Comparison of ENCODE assay signal across 20 cellular contexts in the genomic region with DNA sequence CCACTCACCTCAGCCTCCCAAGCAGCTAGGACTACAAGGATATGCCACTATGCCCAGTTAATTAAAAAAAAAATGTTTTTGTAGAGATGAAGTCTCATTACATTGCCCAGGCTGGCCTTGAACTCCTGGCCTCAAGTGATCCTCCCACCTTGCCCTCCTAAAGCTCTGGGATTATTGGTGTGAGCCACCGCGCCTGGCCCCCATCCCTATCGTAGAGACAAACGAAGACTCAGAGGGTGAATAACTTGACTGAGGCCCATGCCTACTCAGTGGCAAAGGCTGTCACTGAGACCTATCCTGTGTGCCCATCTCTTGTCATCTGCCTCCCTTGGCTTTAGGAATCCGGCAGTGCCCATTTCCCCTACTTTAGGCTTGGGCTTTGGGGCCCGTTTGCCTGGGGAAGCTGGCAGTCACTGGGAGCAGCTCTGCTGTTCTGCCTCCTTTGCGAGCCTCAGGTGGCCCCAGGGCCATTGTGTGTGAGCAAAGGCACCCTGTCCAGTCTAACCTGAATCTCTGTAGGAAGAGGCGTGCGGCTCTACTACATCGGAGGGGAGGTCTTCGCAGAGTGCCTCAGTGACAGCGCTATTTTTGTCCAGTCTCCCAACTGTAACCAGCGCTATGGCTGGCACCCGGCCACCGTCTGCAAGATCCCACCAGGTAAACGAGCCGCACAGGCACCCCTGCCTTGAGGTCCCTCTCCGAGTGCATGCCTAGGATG.
A peak's percentile ranks its signal among the peaks of the same experiment; 100 is the strongest.
DNase-seq lines count a peak whose midpoint lies in the region; TF ChIP-seq lines count a peak whose summit lies in the region.
"Had no signal": no experiment of that assay in that cellular context is flagged by ENCODE, and none has a peak within 500 bp of the region (broad histone marks: within the 10 kb centered on the region; RNA-seq: fewer than 3 reads in every experiment).

No MANE protein-coding gene starts in this region.

- dilution Hi-C loops in mammary epithelial cell (cut with HindIII; ENCODE audit: low sequenced_read_pairs): loop anchor here (5.0 kb wide), 1 partner anchor 87 kb away; no protein-coding TSS in a partner anchor

- no peak for TF ChIP-seq POLR2A in esophagus muscularis mucosa (IDR thresholded peaks at IDR 0.05; ENCODE audit: low read depth)
- TF ChIP-seq POLR2A in sigmoid colon (IDR thresholded peaks at IDR 0.05): no peak
- no peak for TF ChIP-seq POLR2A in transverse colon (IDR thresholded peaks at IDR 0.05)

- H3F3A ChIP-seq in Loucy (ENCODE audit: low read depth): no peaks in the 10 kb centered on the region

- no peaks in the 10 kb centered on the region for H3K27me3 Mint-ChIP-seq in activated T-helper 2 cell treated with anti-CD3 and anti-CD28 coated beads, Interferon-gamma antibody, Interleukin-2, Interleukin-4, amounts not matched to agents 10 μg/mL and 5 μg/mL and 100 μg/mL, durations not matched to agents 14 hours and 24 hours and 36 hours (ENCODE audit: low read depth)

- H4K20me1 ChIP-seq in Loucy (ENCODE audit: insufficient read depth, low read length, poor library complexity, severe bottlenecking): no peaks in the 10 kb centered on the region
- H4K20me1 ChIP-seq in mammary epithelial cell (ENCODE audit: insufficient read depth, low read length): no peaks in the 10 kb centered on the region

- no peaks in the 10 kb centered on the region for H3K79me2 ChIP-seq in Loucy (ENCODE audit: insufficient read depth, low read length)
- no peaks in the 10 kb centered on the region for H3K79me2 ChIP-seq in mammary epithelial cell (ENCODE audit: insufficient read depth, low read length)

- in situ Hi-C loops in transverse colon (cut with MboI; ENCODE audit: low pct_ligation_motif_present in 1 of 4, low pct_unique_long_range_greater_than_20kb in 1 of 4, low sequenced_read_pairs in 3 of 4) (no loop called here), mammary epithelial cell (cut with MboI; ENCODE audit: low sequenced_read_pairs in 2 of 2) (no loop called here)

- no peaks in the 10 kb centered on the region for H3K9me2 ChIP-seq in Loucy (replicated peaks; ENCODE audit: low read depth, low read length)

- H3K4me1 ChIP-seq in Loucy (ENCODE audit: insufficient read depth, low read length, poor library complexity, severe bottlenecking): peaks cover 32% of the 10 kb centered on the region
- peaks cover 56 to 71% (median 67%) of the 10 kb centered on the region in 4 donors for H3K4me1 ChIP-seq in esophagus muscularis mucosa
- peaks cover 0 to 66% (median 50%) of the 10 kb centered on the region in 4 donors for H3K4me1 ChIP-seq in sigmoid colon
- H3K4me1 ChIP-seq in transverse colon: peaks cover 10 to 29% (median 18%) of the 10 kb centered on the region in 4 donors
- H3K4me1 ChIP-seq in mammary epithelial cell (ENCODE audit: insufficient read depth, low read length): no peaks in the 10 kb centered on the region
- H3K4me1 ChIP-seq: colonic mucosa had no signal

- H3K27ac ChIP-seq in esophagus muscularis mucosa (replicated peaks in 1 of 4) (peak overlapping the region; percentile 37 to 84 (median 76)), sigmoid colon (peak overlapping the region in 3 of 4 donors; percentile 74 to 87 (median 85)), transverse colon (no peak overlapping the region), mammary epithelial cell (ENCODE audit: insufficient read depth, low read depth, low read length) (no peak overlapping the region)
- H3K27ac ChIP-seq: colonic mucosa, pancreas had no signal

- H3K27me3 ChIP-seq in Loucy (ENCODE audit: insufficient read depth, low read length, poor library complexity, severe bottlenecking) (no peaks in the 10 kb centered on the region), esophagus muscularis mucosa (no peaks in the 10 kb centered on the region), sigmoid colon (no peaks in the 10 kb centered on the region), transverse colon (no peaks in the 10 kb centered on the region), mammary epithelial cell (ENCODE audit: insufficient read depth, low read length) (no peaks in the 10 kb centered on the region)
- H3K27me3 ChIP-seq: BE2C, colonic mucosa, gastroesophageal sphincter, pancreas had no signal

- CTCF ChIA-PET in mammary epithelial cell (lab: Charles Lee; ENCODE audit: low non-redundant PET): no interaction called here

- peaks cover 9% of the 10 kb centered on the region for H3K4me1 Mint-ChIP-seq in activated T-helper 2 cell treated with anti-CD3 and anti-CD28 coated beads, Interferon-gamma antibody, Interleukin-2, Interleukin-4, amounts not matched to agents 10 μg/mL and 5 μg/mL and 100 μg/mL, durations not matched to agents 14 hours and 24 hours and 36 hours (ENCODE audit: low read depth)

- DNase-seq in D341Med (ENCODE audit: low spot score): peak; percentile 8
- no peak for DNase-seq in esophagus muscularis mucosa (ENCODE audit: extremely low spot score)
- DNase-seq in sigmoid colon: no peak
- no peak for DNase-seq in transverse colon
- DNase-seq in activated T-helper 2 cell treated with anti-CD3 and anti-CD28 coated beads, Interferon-gamma antibody, Interleukin-2, Interleukin-4, amounts not matched to agents 10 μg/mL and 5 μg/mL and 100 μg/mL, durations not matched to agents 14 hours and 24 hours and 36 hours (ENCODE audit: low spot score): no peak
- no peak for DNase-seq in hypothalamus (lab: John Stamatoyannopoulos, UW)
- DNase-seq in mammary epithelial cell: no peak
- DNase-seq: activated CD4-positive, CD25-positive, alpha-beta regulatory T cell; activated naive CD4-positive, alpha-beta T cell; BE2C; GDM1; left colon; NCI-H146; NCI-H82; stimulated activated CD4-positive, alpha-beta T cell treated with anti-CD3 and anti-CD28 coated beads, Interleukin-4, amount 100 ng/mL, for 24 hours had no signal

- no TSS peak for BruUV-seq in mammary epithelial cell (replicated peaks; lab: Mats Ljungman, UMichigan)

- H3K4me2 ChIP-seq in Loucy (ENCODE audit: low read depth, low read length, poor library complexity, severe bottlenecking): no peak overlapping the region
- H3K4me2 ChIP-seq in mammary epithelial cell (ENCODE audit: insufficient read depth, low read depth, low read length): no peak overlapping the region

- intact Hi-C loops in esophagus muscularis mucosa (cut with DNase I): no loop called here
- intact Hi-C loops in sigmoid colon (cut with DNase I): no loop called here
- intact Hi-C loops in transverse colon (cut with DNase I; ENCODE audit: low total_unique reads): loop anchor here (10.0 kb wide), 2 partner anchors 60 to 120 kb away; a partner anchor contains a TSS
- intact Hi-C loops in activated T-helper 2 cell treated with anti-CD3 and anti-CD28 coated beads, Interferon-gamma antibody, Interleukin-2, Interleukin-4, amounts not matched to agents 10 μg/mL and 5 μg/mL and 100 μg/mL, durations not matched to agents 14 hours and 24 hours and 36 hours (cut with micrococcal nuclease): no loop called here
- intact Hi-C loops in mammary epithelial cell (cut with micrococcal nuclease): no loop called here

- no peak overlapping the region for H3K27ac Mint-ChIP-seq in activated T-helper 2 cell treated with anti-CD3 and anti-CD28 coated beads, Interferon-gamma antibody, Interleukin-2, Interleukin-4, amounts not matched to agents 10 μg/mL and 5 μg/mL and 100 μg/mL, durations not matched to agents 14 hours and 24 hours and 36 hours

- H3K4me3 ChIP-seq in Loucy (ENCODE audit: low read length, poor library complexity, severe bottlenecking) (no peak overlapping the region), esophagus muscularis mucosa (no peak overlapping the region), sigmoid colon (no peak overlapping the region), transverse colon (no peak overlapping the region), mammary epithelial cell (replicated peaks in 1 of 3; ENCODE audit: insufficient read depth in 1 of 3, low read depth in 2 of 3, low read length in 3 of 3) (no peak overlapping the region)
- H3K4me3 ChIP-seq: colonic mucosa, gastroesophageal sphincter, pancreas, skin epidermis had no signal

- H3K9me3 Mint-ChIP-seq in activated T-helper 2 cell treated with anti-CD3 and anti-CD28 coated beads, Interferon-gamma antibody, Interleukin-2, Interleukin-4, amounts not matched to agents 10 μg/mL and 5 μg/mL and 100 μg/mL, durations not matched to agents 14 hours and 24 hours and 36 hours: no peaks in the 10 kb centered on the region

- H2AFZ ChIP-seq in Loucy (ENCODE audit: low read length) (no peak overlapping the region), mammary epithelial cell (ENCODE audit: low read depth, low read length) (no peak overlapping the region)

- peaks cover 62% of the 10 kb centered on the region; the same call in 1 of the 2 replicates for H3K36me3 ChIP-seq in Loucy (ENCODE audit: insufficient read depth, low read length)
- peaks cover 0 to 55% (median 38%) of the 10 kb centered on the region in 4 donors for H3K36me3 ChIP-seq in esophagus muscularis mucosa
- peaks cover 0 to 13% (median 3%) of the 10 kb centered on the region in 4 donors for H3K36me3 ChIP-seq in sigmoid colon
- no peaks in the 10 kb centered on the region for H3K36me3 ChIP-seq in transverse colon
- peaks cover 13% of the 10 kb centered on the region for H3K36me3 ChIP-seq in mammary epithelial cell (ENCODE audit: insufficient read depth, low read length)
- H3K36me3 ChIP-seq: BE2C had no signal

- H3K4me3 Mint-ChIP-seq in activated T-helper 2 cell treated with anti-CD3 and anti-CD28 coated beads, Interferon-gamma antibody, Interleukin-2, Interleukin-4, amounts not matched to agents 10 μg/mL and 5 μg/mL and 100 μg/mL, durations not matched to agents 14 hours and 24 hours and 36 hours (ENCODE audit: low read depth): no peak overlapping the region

- WGBS in esophagus muscularis mucosa: 86% methylated on average over 18 of the region's 18 CpGs
- 89 to 91% methylated on average over 18 of the region's 18 CpGs for WGBS in sigmoid colon, 2 donors
- WGBS in transverse colon (ENCODE audit: low coverage in 1 of 2), 2 donors: 96 to 99% methylated on average over 4 to 17 of the region's 18 CpGs
- 84% methylated on average over 15 of the region's 18 CpGs for WGBS in mammary epithelial cell (ENCODE audit: low coverage, missing lambda C conversion rate)

- H3K9ac ChIP-seq in Loucy (ENCODE audit: low read depth, low read length, poor library complexity, severe bottlenecking) (peak overlapping the region; percentile 48), mammary epithelial cell (ENCODE audit: insufficient read depth, low read length) (no peak overlapping the region)

- H3K9me3 ChIP-seq in Loucy (ENCODE audit: insufficient read depth, low read depth, low read length) (no peaks in the 10 kb centered on the region), esophagus muscularis mucosa (no peaks in the 10 kb centered on the region), sigmoid colon (no peaks in the 10 kb centered on the region), transverse colon (no peaks in the 10 kb centered on the region), mammary epithelial cell (replicated peaks; ENCODE audit: insufficient read depth, low read length) (no peaks in the 10 kb centered on the region)
- H3K9me3 ChIP-seq: BE2C, colonic mucosa, gastroesophageal sphincter, pancreas had no signal

- TF ChIP-seq CTCF in Loucy (conservative IDR thresholded peaks at IDR 0.05; ENCODE audit: low read length): no peak
- TF ChIP-seq CTCF in esophagus muscularis mucosa (IDR thresholded peaks at IDR 0.05): no peak
- no peak for TF ChIP-seq CTCF in sigmoid colon (IDR thresholded peaks at IDR 0.05)
- no peak for TF ChIP-seq CTCF in transverse colon (IDR thresholded peaks at IDR 0.05)
- no peak for TF ChIP-seq CTCF in mammary epithelial cell (conservative IDR thresholded peaks at IDR 0.05 in 1 of 2, IDR thresholded peaks at IDR 0.05 in 1 of 2; ENCODE audit: extremely low read depth in 1 of 2, insufficient read depth in 1 of 2, low read depth in 1 of 2, low read length in 2 of 2)

- H3K36me3 Mint-ChIP-seq in activated T-helper 2 cell treated with anti-CD3 and anti-CD28 coated beads, Interferon-gamma antibody, Interleukin-2, Interleukin-4, amounts not matched to agents 10 μg/mL and 5 μg/mL and 100 μg/mL, durations not matched to agents 14 hours and 24 hours and 36 hours (ENCODE audit: low read depth): peaks cover 66% of the 10 kb centered on the region

- TF ChIP-seq EP300 in esophagus muscularis mucosa (IDR thresholded peaks at IDR 0.05): no peak
- no peak for TF ChIP-seq EP300 in sigmoid colon (IDR thresholded peaks at IDR 0.05)
- no peak for TF ChIP-seq EP300 in transverse colon (IDR thresholded peaks at IDR 0.05; ENCODE audit: low read depth)

Comparison
In these comparisons a context has a peak if more than half of its experiments do, and no peak if none do; other contexts are left out.
1. H3K27ac ChIP-seq: peak in esophagus muscularis mucosa (4 of 4) and sigmoid colon (3 of 4); none in transverse colon (0 of 4) and mammary epithelial cell (single experiment).